ENCODE assay signal across 15 cellular contexts in genomic region chr17:42579794-42580551, GRCh38. TPM values are rescaled to one million over a fixed set of nuclear protein-coding genes. Genes with fewer than 3 reads are reported as not detected.
DNase-seq lines count a peak whose midpoint lies in the region; ATAC-seq, FAIRE-seq and TF ChIP-seq lines count a peak whose summit lies in the region.
"Had no signal": no experiment of that assay in that cellular context is flagged by ENCODE, and none has a peak within 500 bp of the region (broad histone marks: within the 10 kb centered on the region; RNA-seq: fewer than 3 reads in every experiment).

No MANE protein-coding gene starts in this region.

- BruUV-seq in K562 (replicated peaks; lab: Mats Ljungman, UMichigan), result no TSS peak

- peaks cover 36% of the 10 kb centered on the region for H3K79me2 ChIP-seq in K562 (ENCODE audit: control insufficient read depth, insufficient read depth, low read length)

- peaks cover 5% of the 10 kb centered on the region for H3K36me3 Mint-ChIP-seq in activated naive CD4-positive, alpha-beta T cell treated with anti-CD3 and anti-CD28 coated beads, Interleukin-2, amount 50 U/mL, for 24 hours
- peaks cover 98% of the 10 kb centered on the region for H3K36me3 Mint-ChIP-seq in stimulated activated effector memory CD8-positive, alpha-beta T cell treated with anti-CD3 and anti-CD28 coated beads, Interleukin-12 subunit alpha, Interleukin-12 subunit beta, amount 100 ng/mL, for 72 hours

- H2AFZ ChIP-seq in K562 (ENCODE audit: low read depth, low read length), result no peak overlapping the region

- TF ChIP-seq CTCF in K562 (IDR thresholded peaks at IDR 0.05 in 2 of 3, conservative IDR thresholded peaks at IDR 0.05 in 1 of 3; ENCODE audit: insufficient read depth in 2 of 3, low read depth in 1 of 3, low read length in 3 of 3) (no peak), stomach (IDR thresholded peaks at IDR 0.05) (no peak)

- CTCF ChIA-PET in K562 (lab: Yijun Ruan, JAX; ENCODE audit: low intra/inter-chr PET ratio), result interaction anchor here (1.4 kb wide), 1 partner anchor 100 kb away, joined by 3 read pairs; no protein-coding TSS in a partner anchor

- H3K9ac ChIP-seq in K562 (ENCODE audit: insufficient read depth in 1 of 2, low read depth in 2 of 2, low read length in 2 of 2), result no peak overlapping the region

- H3K9me1 ChIP-seq in K562 (ENCODE audit: control insufficient read depth, insufficient read depth, low read length), result no peaks in the 10 kb centered on the region

- H3K9me3 Mint-ChIP-seq in activated naive CD4-positive, alpha-beta T cell treated with anti-CD3 and anti-CD28 coated beads, Interleukin-2, amount 50 U/mL, for 24 hours, result no peaks in the 10 kb centered on the region
- H3K9me3 Mint-ChIP-seq in stimulated activated effector memory CD8-positive, alpha-beta T cell treated with anti-CD3 and anti-CD28 coated beads, Interleukin-12 subunit alpha, Interleukin-12 subunit beta, amount 100 ng/mL, for 72 hours, result no peaks in the 10 kb centered on the region

- no peaks in the 10 kb centered on the region for H3K27me3 ChIP-seq in K562 (ENCODE audit: control insufficient read depth in 2 of 2, insufficient read depth in 2 of 2, low read length in 2 of 2)
- H3K27me3 ChIP-seq in stomach, result no peaks in the 10 kb centered on the region
- H3K27me3 ChIP-seq: right atrium auricular region, SJSA1 had no signal

- no peak for FAIRE-seq in K562 (lab: Jason Lieb, UNC)
- FAIRE-seq: bronchial epithelial cell had no signal

- no peak for TF ChIP-seq RAD21 in K562 (CRISPR knock-in tag; conservative IDR thresholded peaks at IDR 0.05 in 1 of 2, IDR thresholded peaks at IDR 0.05 in 1 of 2)

- H3K27ac Mint-ChIP-seq in activated naive CD4-positive, alpha-beta T cell treated with anti-CD3 and anti-CD28 coated beads, Interleukin-2, amount 50 U/mL, for 24 hours, result peak overlapping the region; percentile 1
- H3K27ac Mint-ChIP-seq in stimulated activated effector memory CD8-positive, alpha-beta T cell treated with anti-CD3 and anti-CD28 coated beads, Interleukin-12 subunit alpha, Interleukin-12 subunit beta, amount 100 ng/mL, for 72 hours, result no peak overlapping the region

- DNase-seq in activated naive CD4-positive, alpha-beta T cell treated with Interleukin-2 at 50 U/mL for 16 hours, result no peak
- DNase-seq in NOMO-1 treated with DMSO at 0.1 percent for 48 hours (lab: John Stamatoyannopoulos, UW; ENCODE audit: unreplicated experiment) (peak; percentile 4), K562 (ENCODE audit: extremely low read depth in 1 of 4, low spot score in 3 of 4) (no peak), stomach (no peak), NCI-H1694 (lab: John Stamatoyannopoulos, UW) (no peak)
- DNase-seq in stimulated activated effector memory CD8-positive, alpha-beta T cell treated with anti-CD3 and anti-CD28 coated beads, Interleukin-12 subunit alpha, Interleukin-12 subunit beta, amount 100 ng/mL, for 72 hours (ENCODE audit: low spot score in 2 of 2), result no peak
- DNase-seq: DMS79 treated with DMSO at 0.1 percent for 48 hours; glutamatergic neuron; NCI-H2081; stimulated activated CD4-positive, alpha-beta T cell treated with anti-CD3 and anti-CD28 coated beads, Interleukin-2, amount 100 ng/mL, for 48 hours had no signal

- no peak overlapping the region for H3K4me2 ChIP-seq in K562 (ENCODE audit: insufficient read depth, low read length)

- TF ChIP-seq EP300 in K562 (IDR thresholded peaks at IDR 0.05; ENCODE audit: low read length) (no peak), stomach (IDR thresholded peaks at IDR 0.05) (no peak)

- in situ Hi-C loops in K562 (cut with MboI), result loop anchor here (10.0 kb wide), 1 partner anchor 345 kb away; no protein-coding TSS in a partner anchor

- H3K27ac ChIP-seq in K562 (ENCODE audit: extremely low read depth, low read depth, low read length), result no peak overlapping the region
- H3K27ac ChIP-seq in stomach, result peak overlapping the region in 2 of 5 donors; percentile 4 to 92
- H3K27ac ChIP-seq: right atrium auricular region, SJSA1 had no signal

- POLR2A ChIA-PET in K562 (lab: Yijun Ruan, JAX), result interaction anchor here (0.6 to 5.7 kb wide), 8 partner anchors 10 to 1570 kb away, joined by 3 to 58 read pairs (median 4); partner anchors contain the start of genes GHDC and MLX

- H3K4me3 Mint-ChIP-seq in activated naive CD4-positive, alpha-beta T cell treated with anti-CD3 and anti-CD28 coated beads, Interleukin-2, amount 50 U/mL, for 24 hours, result peak overlapping the region; percentile 46
- H3K4me3 Mint-ChIP-seq in stimulated activated effector memory CD8-positive, alpha-beta T cell treated with anti-CD3 and anti-CD28 coated beads, Interleukin-12 subunit alpha, Interleukin-12 subunit beta, amount 100 ng/mL, for 72 hours, result peak overlapping the region; percentile 10

- WGBS in K562 (ENCODE audit: insufficient coverage, low coverage, missing lambda C conversion rate), result 48% methylated on average over 2 of the region's 2 CpGs
- 17 to 47% (median 36%) methylated on average over 2 of the region's 2 CpGs for WGBS in stomach, 5 donors

- H3K4me1 ChIP-seq in K562 (replicated peaks in 1 of 2; ENCODE audit: control insufficient read depth in 2 of 2, insufficient read depth in 2 of 2, low read length in 2 of 2) (peaks cover 20 to 24% of the 10 kb centered on the region in 2 experiments), stomach (peaks cover 17 to 45% (median 40%) of the 10 kb centered on the region in 4 donors)

- H3K27me3 Mint-ChIP-seq in activated naive CD4-positive, alpha-beta T cell treated with anti-CD3 and anti-CD28 coated beads, Interleukin-2, amount 50 U/mL, for 24 hours, result no peaks in the 10 kb centered on the region

- ATAC-seq in K562, result no peak
- no peak for ATAC-seq in stimulated activated effector memory CD8-positive, alpha-beta T cell treated with anti-CD3 and anti-CD28 coated beads, Interleukin-12 subunit alpha, Interleukin-12 subunit beta, amount 100 ng/mL, for 72 hours
- no peak for ATAC-seq in GM21619 (IDR thresholded peaks at IDR 0.05; ENCODE audit: unreplicated experiment)

- TF ChIP-seq POLR2A in K562 (conservative IDR thresholded peaks at IDR 0.05), result no peak; the same call in 1 of the 2 replicates
- no peak for TF ChIP-seq POLR2A in stomach (IDR thresholded peaks at IDR 0.05)

- H3K9me3 ChIP-seq in K562 (replicated peaks; ENCODE audit: control insufficient read depth, insufficient read depth, low read depth, low read length), result no peaks in the 10 kb centered on the region
- no peaks in the 10 kb centered on the region for H3K9me3 ChIP-seq in stomach
- H3K9me3 ChIP-seq: right atrium auricular region, SJSA1 had no signal

- H3K4me3 ChIP-seq in K562 (no peak overlapping the region), stomach (no peak overlapping the region)
- H3K4me3 ChIP-seq: right atrium auricular region, SJSA1 had no signal

- H4K20me1 ChIP-seq in K562 (replicated peaks; ENCODE audit: control insufficient read depth, insufficient read depth, low read length), result no peaks in the 10 kb centered on the region

- intact Hi-C loops in K562 (cut with micrococcal nuclease), result loop anchor here (5.0 kb wide), 1 partner anchor 182 kb away; the partner anchor contains the start of gene RAMP2
- intact Hi-C loops in stomach (cut with DNase I; ENCODE audit: low total_unique reads), result loop anchor here (10.0 kb wide), 1 partner anchor 105 kb away; the partner anchor contains the start of genes CCR10 and CNTNAP1

- H3K36me3 ChIP-seq in K562 (ENCODE audit: control insufficient read depth, insufficient read depth, low read length) (peaks cover 70% of the 10 kb centered on the region), stomach (peaks cover 40 to 71% (median 61%) of the 10 kb centered on the region in 4 donors)

- H3K4me1 Mint-ChIP-seq in activated naive CD4-positive, alpha-beta T cell treated with anti-CD3 and anti-CD28 coated beads, Interleukin-2, amount 50 U/mL, for 24 hours, result peaks cover 27% of the 10 kb centered on the region
- H3K4me1 Mint-ChIP-seq in stimulated activated effector memory CD8-positive, alpha-beta T cell treated with anti-CD3 and anti-CD28 coated beads, Interleukin-12 subunit alpha, Interleukin-12 subunit beta, amount 100 ng/mL, for 72 hours, result peaks cover 37% of the 10 kb centered on the region

RNA-seq across cellular contexts. Expression of gene PSMC3IP, which starts 2.4 kb away (rescaled TPM):
- total RNA-seq in K562 (2011; cell fraction: chromatin; rRNA removed; ENCODE audit: low replicate concordance), result 63.5 and 83.8 TPM in 2 replicates
- total RNA-seq in K562 (2011; cell fraction: nucleolus; rRNA removed), result 39.0 and 45.4 TPM in 2 replicates
- 59.4 and 78.8 TPM in 2 replicates for total RNA-seq in K562 (2011; cell fraction: nucleoplasm; rRNA removed)
- total RNA-seq in K562 (2014; rRNA removed) (46.7 and 50.8 TPM in 2 replicates), K562 (2014; rRNA removed; fragmentation: Illumina TruSeq; extraction: Trizol) (28.1 and 31.6 TPM in 2 replicates), K562 (2015; rRNA removed; fragmentation: Illumina TruSeq; extraction: Trizol) (26.2 and 27.9 TPM in 2 replicates), K562 (2021) (29.3 and 34.4 TPM in 2 replicates), stomach (1 to 10 TPM in 2 of 5 donors, under 1 TPM in 1, not detected in 2; 0.89 to 3.3 (median 2.4) TPM)
- polyA plus RNA-seq in K562 (2011; rRNA removed) (25.6 and 32.8 TPM in 2 replicates), K562 (2014; fragmentation: Illumina TruSeq; extraction: Trizol) (48.3 and 50.5 TPM in 2 replicates), K562 (2014; fragmentation: Nextera tagmentation; extraction: Ambion mirVana) (10 to 100 TPM; 13.8 to 16.0 TPM), K562 (2014; rRNA removed) (64.0 and 65.6 TPM in 2 replicates), stomach (1 to 10 TPM; 5.1 to 6.5 (median 5.2) TPM)
- polyA plus RNA-seq in K562 (2011; cell fraction: cytosol; rRNA removed), result 11.3 and 14.9 TPM in 2 replicates
- 96.3 and 104 TPM in 2 replicates for polyA plus RNA-seq in K562 (2011; cell fraction: nucleus; rRNA removed)
- 33.2 and 36.0 TPM in 2 replicates for polyA plus RNA-seq in K562 (2012)
- 17.9 and 20.6 TPM in 2 replicates for polyA minus RNA-seq in K562 (2011; rRNA and poly(A)+ RNA removed)
- polyA minus RNA-seq in K562 (2011; cell fraction: cytosol; rRNA and poly(A)+ RNA removed), result 4.3 and 7.2 TPM in 2 replicates
- polyA minus RNA-seq in K562 (2011; cell fraction: nucleus; rRNA and poly(A)+ RNA removed), result 24.5 and 27.0 TPM in 2 replicates

RNA-seq across cellular contexts. Expression of gene MLX, which starts 13.1 kb away (rescaled TPM):
- total RNA-seq in K562 (2011; cell fraction: chromatin; rRNA removed; ENCODE audit: low replicate concordance), result 94.6 and 259 TPM in 2 replicates
- total RNA-seq in K562 (2011; cell fraction: nucleolus; rRNA removed), result 158 and 168 TPM in 2 replicates
- total RNA-seq in K562 (2011; cell fraction: nucleoplasm; rRNA removed), result 148 and 161 TPM in 2 replicates
- 42.9 and 51.6 TPM in 2 replicates for total RNA-seq in K562 (2014; rRNA removed)
- total RNA-seq in K562 (2014; rRNA removed; fragmentation: Illumina TruSeq; extraction: Trizol), result 41.2 and 45.4 TPM in 2 replicates
- total RNA-seq in K562 (2015; rRNA removed; fragmentation: Illumina TruSeq; extraction: Trizol), result 47.6 and 48.6 TPM in 2 replicates
- total RNA-seq in K562 (2021), result 50.0 and 55.1 TPM in 2 replicates
- polyA plus RNA-seq in K562 (2011; rRNA removed), result 41.8 and 58.9 TPM in 2 replicates
- 35.1 and 46.5 TPM in 2 replicates for polyA plus RNA-seq in K562 (2011; cell fraction: cytosol; rRNA removed)
- polyA plus RNA-seq in K562 (2011; cell fraction: nucleus; rRNA removed), result 76.8 and 145 TPM in 2 replicates
- 46.8 and 71.4 TPM in 2 replicates for polyA plus RNA-seq in K562 (2012)
- 71.5 and 84.2 TPM in 2 replicates for polyA plus RNA-seq in K562 (2014; fragmentation: Illumina TruSeq; extraction: Trizol)
- polyA plus RNA-seq in K562 (2014; fragmentation: Nextera tagmentation; extraction: Ambion mirVana), result 100 to 1,000 TPM in 1 of 2 experiments, 10 to 100 TPM in 1; 82.7 to 100 TPM
- polyA plus RNA-seq in K562 (2014; rRNA removed), result 71.3 and 82.0 TPM in 2 replicates
- 42.5 and 66.7 TPM in 2 replicates for polyA minus RNA-seq in K562 (2011; rRNA and poly(A)+ RNA removed)
- 16.9 and 28.1 TPM in 2 replicates for polyA minus RNA-seq in K562 (2011; cell fraction: cytosol; rRNA and poly(A)+ RNA removed)
- 36.9 and 49.1 TPM in 2 replicates for polyA minus RNA-seq in K562 (2011; cell fraction: nucleus; rRNA and poly(A)+ RNA removed)
- 100 to 1,000 TPM in 1 of 5 donors, 10 to 100 TPM in 4; 39.7 to 101 (median 62.5) TPM for total RNA-seq in stomach
- 10 to 100 TPM; 39.1 to 83.4 (median 55.5) TPM for polyA plus RNA-seq in stomach

RNA-seq across cellular contexts. Expression of gene COASY, which starts 18.0 kb away (rescaled TPM):
- total RNA-seq in K562 (2011; cell fraction: chromatin; rRNA removed; ENCODE audit: low replicate concordance), result 117 and 276 TPM in 2 replicates
- total RNA-seq in K562 (2011; cell fraction: nucleolus; rRNA removed), result 148 and 164 TPM in 2 replicates
- 145 and 162 TPM in 2 replicates for total RNA-seq in K562 (2011; cell fraction: nucleoplasm; rRNA removed)
- total RNA-seq in K562 (2014; rRNA removed) (43.5 and 62.9 TPM in 2 replicates), K562 (2014; rRNA removed; fragmentation: Illumina TruSeq; extraction: Trizol) (33.3 and 43.2 TPM in 2 replicates), K562 (2015; rRNA removed; fragmentation: Illumina TruSeq; extraction: Trizol) (25.4 and 32.0 TPM in 2 replicates), K562 (2021) (167 and 175 TPM in 2 replicates), stomach (100 to 1,000 TPM in 1 of 5 donors, 10 to 100 TPM in 4; 15.6 to 127 (median 43.5) TPM)
- polyA plus RNA-seq in K562 (2011; rRNA removed) (38.7 and 58.6 TPM in 2 replicates), K562 (2014; fragmentation: Illumina TruSeq; extraction: Trizol) (99.8 and 139 TPM in 2 replicates), K562 (2014; fragmentation: Nextera tagmentation; extraction: Ambion mirVana) (10 to 100 TPM; 62.3 to 80.6 TPM), K562 (2014; rRNA removed) (80.5 and 95.2 TPM in 2 replicates), stomach (10 to 100 TPM; 79.6 to 93.4 (median 88.4) TPM)
- polyA plus RNA-seq in K562 (2011; cell fraction: cytosol; rRNA removed), result 34.8 and 93.5 TPM in 2 replicates
- polyA plus RNA-seq in K562 (2011; cell fraction: nucleus; rRNA removed), result 262 and 432 TPM in 2 replicates
- polyA plus RNA-seq in K562 (2012), result 137 and 160 TPM in 2 replicates
- polyA minus RNA-seq in K562 (2011; rRNA and poly(A)+ RNA removed), result 19.9 and 27.4 TPM in 2 replicates
- 39.1 and 51.2 TPM in 2 replicates for polyA minus RNA-seq in K562 (2011; cell fraction: cytosol; rRNA and poly(A)+ RNA removed)
- polyA minus RNA-seq in K562 (2011; cell fraction: nucleus; rRNA and poly(A)+ RNA removed), result 39.4 and 40.0 TPM in 2 replicates

RNA-seq across cellular contexts. Expression of gene HSD17B1, which starts 27.2 kb away (rescaled TPM):
- total RNA-seq in K562 (2011; cell fraction: chromatin; rRNA removed; ENCODE audit: low replicate concordance), result 3.9 and 8.6 TPM in 2 replicates
- total RNA-seq in K562 (2011; cell fraction: nucleolus; rRNA removed), result 9.5 TPM in 2 replicates
- 5.4 and 5.5 TPM in 2 replicates for total RNA-seq in K562 (2011; cell fraction: nucleoplasm; rRNA removed)
- total RNA-seq in K562 (2014; rRNA removed), result 21.1 and 25.0 TPM in 2 replicates
- 1.1 and 1.3 TPM in 2 replicates for total RNA-seq in K562 (2014; rRNA removed; fragmentation: Illumina TruSeq; extraction: Trizol)
- 6.7 and 7.1 TPM in 2 replicates for total RNA-seq in K562 (2015; rRNA removed; fragmentation: Illumina TruSeq; extraction: Trizol)
- total RNA-seq in K562 (2021), result 12.9 and 13.9 TPM in 2 replicates
- polyA plus RNA-seq in K562 (2011; rRNA removed), result 3.6 and 5.3 TPM in 2 replicates
- 6.4 and 18.6 TPM in 2 replicates for polyA plus RNA-seq in K562 (2011; cell fraction: cytosol; rRNA removed)
- polyA plus RNA-seq in K562 (2011; cell fraction: nucleus; rRNA removed), result 3.8 and 8.0 TPM in 2 replicates
- polyA plus RNA-seq in K562 (2012), result 10.9 and 13.0 TPM in 2 replicates
- polyA plus RNA-seq in K562 (2014; fragmentation: Illumina TruSeq; extraction: Trizol), result 1.6 and 7.0 TPM in 2 replicates
- polyA plus RNA-seq in K562 (2014; fragmentation: Nextera tagmentation; extraction: Ambion mirVana), result under 1 TPM; 0.55 to 0.73 TPM
- polyA plus RNA-seq in K562 (2014; rRNA removed), result 17.0 and 17.3 TPM in 2 replicates
- 0.66 and 0.84 TPM in 2 replicates for polyA minus RNA-seq in K562 (2011; rRNA and poly(A)+ RNA removed)
- polyA minus RNA-seq in K562 (2011; cell fraction: cytosol; rRNA and poly(A)+ RNA removed), result 4.9 and 8.0 TPM in 2 replicates
- polyA minus RNA-seq in K562 (2011; cell fraction: nucleus; rRNA and poly(A)+ RNA removed), result 2.3 and 2.7 TPM in 2 replicates
- total RNA-seq in stomach, result 1 to 10 TPM in 1 of 5 donors, under 1 TPM in 1, not detected in 3; 0.55 to 1.8 TPM
- 1 to 10 TPM; 2.7 to 4.8 (median 4.6) TPM for polyA plus RNA-seq in stomach

RNA-seq across cellular contexts. Expression of gene RETREG3, which starts 29.2 kb away (rescaled TPM):
- 79.8 and 135 TPM in 2 replicates for total RNA-seq in K562 (2011; cell fraction: chromatin; rRNA removed; ENCODE audit: low replicate concordance)
- total RNA-seq in K562 (2011; cell fraction: nucleolus; rRNA removed), result 81.9 and 89.6 TPM in 2 replicates
- total RNA-seq in K562 (2011; cell fraction: nucleoplasm; rRNA removed), result 93.5 and 119 TPM in 2 replicates
- total RNA-seq in K562 (2014; rRNA removed) (16.9 and 23.5 TPM in 2 replicates), K562 (2014; rRNA removed; fragmentation: Illumina TruSeq; extraction: Trizol) (25.6 and 26.4 TPM in 2 replicates), K562 (2015; rRNA removed; fragmentation: Illumina TruSeq; extraction: Trizol) (19.6 and 20.9 TPM in 2 replicates), K562 (2021) (35.7 and 39.0 TPM in 2 replicates), stomach (10 to 100 TPM; 21.1 to 74.8 (median 51.0) TPM)
- polyA plus RNA-seq in K562 (2011; rRNA removed) (23.9 and 24.5 TPM in 2 replicates), K562 (2014; fragmentation: Illumina TruSeq; extraction: Trizol) (16.5 and 17.4 TPM in 2 replicates), K562 (2014; fragmentation: Nextera tagmentation; extraction: Ambion mirVana) (1 to 10 TPM; 4.1 to 5.3 TPM), K562 (2014; rRNA removed) (14.2 and 14.6 TPM in 2 replicates), stomach (10 to 100 TPM in 2 of 3 donors, 1 to 10 TPM in 1; 9.5 to 20.4 (median 15.4) TPM)
- polyA plus RNA-seq in K562 (2011; cell fraction: cytosol; rRNA removed), result 20.1 and 25.9 TPM in 2 replicates
- 22.8 and 41.6 TPM in 2 replicates for polyA plus RNA-seq in K562 (2011; cell fraction: nucleus; rRNA removed)
- polyA plus RNA-seq in K562 (2012), result 15.5 and 15.6 TPM in 2 replicates
- polyA minus RNA-seq in K562 (2011; rRNA and poly(A)+ RNA removed), result 37.6 and 78.2 TPM in 2 replicates
- polyA minus RNA-seq in K562 (2011; cell fraction: cytosol; rRNA and poly(A)+ RNA removed), result 16.0 and 33.6 TPM in 2 replicates
- 18.4 and 19.0 TPM in 2 replicates for polyA minus RNA-seq in K562 (2011; cell fraction: nucleus; rRNA and poly(A)+ RNA removed)

Comparison
In these comparisons a context has a peak if more than half of its experiments do, and no peak if none do; other contexts are left out.
1. RNA of gene PSMC3IP, which starts 2.4 kb away (total RNA-seq): 26.2 to 83.8 TPM in K562; 0.89 to 3.3 TPM in stomach; every median in the first group is over 4 times any median in the second.